8 cellular contexts compared by ENCODE assay signal in the genomic region with DNA sequence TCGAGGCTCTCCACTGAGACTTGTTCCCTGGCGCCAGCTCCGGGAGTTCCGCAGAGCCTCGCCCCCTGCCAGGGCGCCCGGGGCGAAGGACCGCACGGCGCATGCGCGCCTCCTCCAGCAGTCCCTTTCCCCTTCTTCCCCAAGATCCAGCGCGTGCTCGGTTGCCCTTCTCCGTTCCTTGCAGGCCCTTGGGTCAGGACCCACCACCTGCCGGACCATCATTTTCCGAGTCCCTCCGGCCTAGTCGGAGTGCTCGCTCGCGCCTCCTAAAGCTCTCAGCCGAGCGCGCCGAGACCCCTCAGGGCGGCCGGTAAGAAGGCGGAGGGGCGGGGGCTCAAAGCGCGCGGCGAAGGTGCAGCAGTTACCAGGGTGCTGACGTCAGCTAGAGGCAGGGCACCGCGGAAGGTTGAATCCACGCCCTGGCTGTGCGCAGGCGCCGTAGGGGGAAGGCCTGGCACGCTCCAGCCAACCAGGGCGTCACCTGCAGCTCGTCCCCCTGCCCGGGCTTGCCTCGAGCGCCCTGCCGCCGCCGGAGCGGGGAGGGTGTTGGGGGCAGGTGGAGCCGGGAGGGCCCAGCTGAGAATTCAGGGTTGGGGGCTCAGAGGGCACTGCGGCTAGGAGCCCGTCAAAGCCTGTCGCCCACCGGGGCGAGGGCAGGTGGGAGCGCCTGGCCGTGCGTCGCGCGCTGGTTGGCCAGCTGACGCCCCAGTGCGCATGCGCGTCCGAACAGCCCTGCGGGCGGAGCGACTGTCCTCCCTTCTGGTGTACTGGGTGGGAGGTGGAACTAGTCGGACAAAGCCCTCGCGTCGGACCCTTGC. TPM values are rescaled to one million over a fixed set of nuclear protein-coding genes. Genes with fewer than 3 reads are reported as not detected.
A peak's percentile ranks its signal among the peaks of the same experiment; 100 is the strongest.
DNase-seq lines count a peak whose midpoint lies in the region; TF ChIP-seq lines count a peak whose summit lies in the region.

A gene with protein sequence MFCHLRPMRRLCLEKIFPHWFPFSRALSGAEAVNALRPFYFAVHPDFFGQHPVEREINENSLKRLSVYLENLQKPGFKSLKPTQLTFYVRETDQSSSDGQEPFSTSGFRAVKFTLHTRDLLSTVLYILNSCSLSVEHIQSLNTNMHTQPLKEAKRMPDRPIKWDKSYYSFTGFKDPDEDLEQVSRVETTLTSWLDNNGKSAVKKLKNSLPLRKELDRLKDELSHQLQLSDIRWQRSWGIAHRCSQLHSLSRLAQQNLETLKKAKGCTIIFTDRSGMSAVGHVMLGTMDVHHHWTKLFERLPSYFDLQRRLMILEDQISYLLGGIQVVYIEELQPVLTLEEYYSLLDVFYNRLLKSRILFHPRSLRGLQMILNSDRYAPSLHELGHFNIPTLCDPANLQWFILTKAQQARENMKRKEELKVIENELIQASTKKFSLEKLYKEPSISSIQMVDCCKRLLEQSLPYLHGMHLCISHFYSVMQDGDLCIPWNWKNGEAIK (plus strand): TSS at position 757 of the 818 bp plus-strand sequence. CDS start 16,017 bp downstream, outside the sequence.

- peaks cover 3% of the 10 kb centered on the region for H3K27me3 Mint-ChIP-seq in neural progenitor cell (ENCODE audit: insufficient read depth, low read depth)

- H3K36me3 ChIP-seq in HAP-1 (replicated peaks) (no peaks in the 10 kb centered on the region), MM.1S (replicated peaks; ENCODE audit: insufficient read depth, low read length) (no peaks in the 10 kb centered on the region), neural progenitor cell (no peaks in the 10 kb centered on the region)

- H3K27me3 ChIP-seq in HAP-1 (ENCODE audit: low read depth): no peaks in the 10 kb centered on the region
- H3K27me3 ChIP-seq in MM.1S (replicated peaks; ENCODE audit: insufficient read depth, low read length): no peaks in the 10 kb centered on the region
- H3K27me3 ChIP-seq in neural progenitor cell: no peaks in the 10 kb centered on the region

- TF ChIP-seq CTCF in MM.1S (IDR thresholded peaks at IDR 0.05; ENCODE audit: low read length): no peak
- TF ChIP-seq CTCF in foreskin fibroblast (IDR thresholded peaks at IDR 0.05; ENCODE audit: low read depth, low read length): no peak
- no peak for TF ChIP-seq CTCF in neural progenitor cell (IDR thresholded peaks at IDR 0.05)

- H3K4me3 Mint-ChIP-seq in neural progenitor cell: peak within 1 kb of the TSS; percentile 97

- DNase-seq in G401 (ENCODE audit: low spot score) (peak; percentile 97), HAP-1 (ENCODE audit: low spot score in 2 of 2) (peak; percentile 95 to 99), MM.1S (peak; percentile 98), SIG-M5 (lab: John Stamatoyannopoulos, UW) (peak; percentile 88), activated gamma-delta T cell treated with Interleukin-2 at 50 U/mL for 16 hours (peak; percentile 98), foreskin fibroblast (peak; percentile 96 to 99), neural progenitor cell (ENCODE audit: low spot score) (peak; percentile 100), stromal cell of bone marrow (ENCODE audit: low read depth) (peak; percentile 93)

- peak within 1 kb of the TSS; percentile 96 for H3K27ac Mint-ChIP-seq in neural progenitor cell

- no peaks in the 10 kb centered on the region for H3K9me3 Mint-ChIP-seq in neural progenitor cell

- no peaks in the 10 kb centered on the region for H3K9me2 ChIP-seq in MM.1S (replicated peaks; ENCODE audit: insufficient read depth, low read length)

- in situ Hi-C loops in G401 (cut with HindIII; ENCODE audit: low sequenced_read_pairs) (no loop called here), HAP-1 (cut with MboI; ENCODE audit: low sequenced_read_pairs) (loop anchor here (25.0 kb wide), 1 partner anchor 424 kb away; a partner anchor contains a TSS)

- peak within 1 kb of the TSS; percentile 71 for H2AFZ ChIP-seq in MM.1S (ENCODE audit: low read length)
- H2AFZ ChIP-seq in neural progenitor cell (replicated peaks): peak within 1 kb of the TSS; percentile 27

- H3K4me2 ChIP-seq in MM.1S (ENCODE audit: low read depth, low read length): peak within 1 kb of the TSS; percentile 82
- H3K4me2 ChIP-seq in neural progenitor cell: peak within 1 kb of the TSS; percentile 86

- H3K9me3 ChIP-seq in HAP-1: no peaks in the 10 kb centered on the region
- no peaks in the 10 kb centered on the region for H3K9me3 ChIP-seq in MM.1S (replicated peaks; ENCODE audit: insufficient read depth, low read length)
- no peaks in the 10 kb centered on the region for H3K9me3 ChIP-seq in neural progenitor cell (ENCODE audit: low read depth)

- H3K9ac ChIP-seq in MM.1S (ENCODE audit: low read length): peak within 1 kb of the TSS; percentile 97
- peak within 1 kb of the TSS; percentile 36 for H3K9ac ChIP-seq in neural progenitor cell

- H3K4me3 ChIP-seq in HAP-1: peak within 1 kb of the TSS; percentile 63
- peak within 1 kb of the TSS; percentile 78 for H3K4me3 ChIP-seq in MM.1S (ENCODE audit: low read length)
- peak within 1 kb of the TSS; percentile 64 to 91 for H3K4me3 ChIP-seq in foreskin fibroblast (ENCODE audit: low read depth in 1 of 2, low read length in 2 of 2)
- peak within 1 kb of the TSS; percentile 61 for H3K4me3 ChIP-seq in neural progenitor cell

- H4K20me1 ChIP-seq in MM.1S (ENCODE audit: insufficient read depth, low read length) (no peaks in the 10 kb centered on the region), neural progenitor cell (ENCODE audit: low read depth) (no peaks in the 10 kb centered on the region)

- peaks cover 20% of the 10 kb centered on the region for H3K79me2 ChIP-seq in MM.1S (ENCODE audit: low read length)
- H3K79me2 ChIP-seq in neural progenitor cell (ENCODE audit: low read depth): peaks cover 37% of the 10 kb centered on the region

- H3F3A ChIP-seq in MM.1S (ENCODE audit: insufficient read depth, low read length) (peaks cover 6% of the 10 kb centered on the region; the same call in 1 of the 2 replicates), neural progenitor cell (ENCODE audit: low read depth) (peaks cover 4% of the 10 kb centered on the region)

- H3K4me1 ChIP-seq in HAP-1: peaks cover 6% of the 10 kb centered on the region
- H3K4me1 ChIP-seq in MM.1S (ENCODE audit: low read length): peaks cover 7% of the 10 kb centered on the region; the same call in 1 of the 2 replicates
- peaks cover 23% of the 10 kb centered on the region for H3K4me1 ChIP-seq in neural progenitor cell

- H3K27ac ChIP-seq in MM.1S (ENCODE audit: low read length) (peak within 1 kb of the TSS; percentile 89), neural progenitor cell (peak within 1 kb of the TSS; percentile 80)

- H3K36me3 Mint-ChIP-seq in neural progenitor cell: peaks cover 5% of the 10 kb centered on the region

- H3K4me1 Mint-ChIP-seq in neural progenitor cell: peaks cover 17% of the 10 kb centered on the region

RNA-seq across cellular contexts. Expression of the gene that starts here (rescaled TPM):
- total RNA-seq in G401 (2014; rRNA removed; shearing (Covaris generic)): 23.3 and 34.5 TPM in 2 replicates
- total RNA-seq in neural progenitor cell (ENCODE audit: low replicate concordance): 22.0 and 31.8 TPM in 2 replicates

Comparison
In these comparisons a context has a peak if more than half of its experiments do, and no peak if none do; other contexts are left out.
1. Peak in every context shown above with its lines: DNase-seq, H3K4me3 ChIP-seq and H3K27ac ChIP-seq.